8 cellular contexts compared by ENCODE assay signal in genomic region chr2:241309684-241310117, GRCh38. TPM values are rescaled to one million over a fixed set of nuclear protein-coding genes. Genes with fewer than 3 reads are reported as not detected.
DNase-seq lines count a peak whose midpoint lies in the region; ATAC-seq, FAIRE-seq and TF ChIP-seq lines count a peak whose summit lies in the region.

No MANE protein-coding gene starts in this region.

- no peaks in the 10 kb centered on the region for H3K27me3 Mint-ChIP-seq in naive thymus-derived CD8-positive, alpha-beta T cell

- intact Hi-C loops in lower leg skin (cut with DNase I; ENCODE audit: low total_unique reads) (no loop called here), head of caudate nucleus (cut with DNase I) (loop anchor here (10.0 kb wide), 1 partner anchor 195 kb away; the partner anchor contains the start of gene STK25)

- H3K4me3 ChIP-seq in lower leg skin (ENCODE audit: low read depth, poor library complexity, severe bottlenecking), result no peak overlapping the region

- TF ChIP-seq CTCF in lower leg skin (IDR thresholded peaks at IDR 0.05), result no peak

- POLR2A ChIA-PET in naive thymus-derived CD8-positive, alpha-beta T cell (lab: Charles Lee), result interaction anchor here (1.2 to 1.3 kb wide), 2 partner anchors 11 to 16 kb away, joined by 3 to 4 read pairs; no protein-coding TSS in a partner anchor

- H3K9me3 Mint-ChIP-seq in naive thymus-derived CD8-positive, alpha-beta T cell, result no peaks in the 10 kb centered on the region

- no peak for TF ChIP-seq POLR2A in lower leg skin (IDR thresholded peaks at IDR 0.05)

- FAIRE-seq in HTR-8/SVneo (lab: Jason Lieb, UNC), result no peak

- peak overlapping the region; percentile 86 to 99 (median 91) for H3K27ac Mint-ChIP-seq in naive thymus-derived CD8-positive, alpha-beta T cell

- peaks cover 0 to 5% (median 0%) of the 10 kb centered on the region in 3 donors for H3K36me3 Mint-ChIP-seq in naive thymus-derived CD8-positive, alpha-beta T cell

- H3K4me3 Mint-ChIP-seq in naive thymus-derived CD8-positive, alpha-beta T cell, result peak overlapping the region in 9 of 10 donors; percentile 10 to 78 (median 67)

- peak; percentile 42 for ATAC-seq in HG02763 (IDR thresholded peaks at IDR 0.05; ENCODE audit: unreplicated experiment)
- ATAC-seq in naive thymus-derived CD8-positive, alpha-beta T cell, result peak; percentile 90 to 97

- 50 to 66% methylated on average over 2 of the region's 2 CpGs for WGBS in lower leg skin, 2 donors

- DNase-seq in GDM1 (lab: John Stamatoyannopoulos, UW), result peak; percentile 37
- DNase-seq in SIG-M5 (lab: John Stamatoyannopoulos, UW), result peak; percentile 87
- peak; percentile 59 for DNase-seq in activated naive CD4-positive, alpha-beta T cell treated with anti-CD3 and anti-CD28 coated beads, Interleukin-2, amount 50 U/mL, for 16 hours
- DNase-seq in naive thymus-derived CD8-positive, alpha-beta T cell, result peak; percentile 23 to 76 (median 51)
- no peak for DNase-seq in HTR-8/SVneo (ENCODE audit: insufficient read length, low spot score)
- no peak for DNase-seq in lower leg skin (ENCODE audit: low spot score in 2 of 2)
- DNase-seq in head of caudate nucleus, result no peak

- H3K4me1 Mint-ChIP-seq in naive thymus-derived CD8-positive, alpha-beta T cell, result peaks cover 37 to 92% (median 71%) of the 10 kb centered on the region in 4 donors

RNA-seq across cellular contexts. Expression of gene HDLBP, which starts 5.8 kb away (rescaled TPM):
- 100 to 1,000 TPM; 133 to 148 TPM for total RNA-seq in naive thymus-derived CD8-positive, alpha-beta T cell
- polyA plus RNA-seq in naive thymus-derived CD8-positive, alpha-beta T cell, result 10 to 100 TPM; 32.2 to 71.1 (median 45.7) TPM
- 100 to 1,000 TPM; 241 to 393 (median 294) TPM for total RNA-seq in lower leg skin

RNA-seq across cellular contexts. Expression of gene SEPTIN2, which starts 6.0 kb away (rescaled TPM):
- 100 to 1,000 TPM; 303 to 309 TPM for total RNA-seq in naive thymus-derived CD8-positive, alpha-beta T cell
- polyA plus RNA-seq in naive thymus-derived CD8-positive, alpha-beta T cell, result 100 to 1,000 TPM; 143 to 182 (median 144) TPM
- 100 to 1,000 TPM in 3 of 4 donors, 10 to 100 TPM in 1; 97.3 to 164 (median 124) TPM for total RNA-seq in lower leg skin

RNA-seq across cellular contexts. Expression of gene FARP2, which starts 46.4 kb away (rescaled TPM):
- 10 to 100 TPM; 20.1 to 22.9 TPM for total RNA-seq in naive thymus-derived CD8-positive, alpha-beta T cell
- polyA plus RNA-seq in naive thymus-derived CD8-positive, alpha-beta T cell, result 1 to 10 TPM; 3.4 to 5.8 (median 4.0) TPM
- total RNA-seq in lower leg skin, result 10 to 100 TPM; 63.3 to 86.4 (median 66.0) TPM

Comparison
In these comparisons a context has a peak if more than half of its experiments do, and no peak if none do; other contexts are left out.
1. DNase-seq: peak in GDM1 (single experiment), SIG-M5 (single experiment), activated naive CD4-positive, alpha-beta T cell treated with anti-CD3 and anti-CD28 coated beads, Interleukin-2, amount 50 U/mL, for 16 hours (single experiment) and naive thymus-derived CD8-positive, alpha-beta T cell (10 of 10); none in HTR-8/SVneo (single experiment), lower leg skin (0 of 2) and head of caudate nucleus (0 of 42).